Comparison of ENCODE assay signal across 17 cellular contexts in the genomic region with DNA sequence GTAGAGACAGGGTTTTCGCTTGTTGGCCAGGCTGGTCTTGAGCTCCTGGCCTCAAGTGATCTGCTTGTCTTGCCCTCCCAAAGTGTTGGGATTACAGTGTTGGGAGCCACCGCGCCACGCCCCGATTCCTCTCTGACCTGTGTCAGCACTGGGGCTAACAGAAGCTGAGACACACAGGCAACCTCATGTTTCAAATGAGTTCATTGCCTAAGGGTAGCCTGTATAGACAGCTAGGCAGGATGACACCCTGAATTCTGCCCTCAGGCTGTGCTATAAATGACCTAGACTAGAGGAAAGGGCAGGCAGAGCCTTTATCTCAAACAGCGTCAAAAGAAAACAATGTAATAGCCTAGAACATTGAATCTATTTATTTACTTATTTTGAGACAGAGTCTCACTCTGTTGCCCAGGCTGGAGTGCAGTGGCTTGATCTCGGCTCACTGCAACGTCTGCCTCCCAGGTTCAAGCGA. TPM values are rescaled to one million over a fixed set of nuclear protein-coding genes. Genes with fewer than 3 reads are reported as not detected.
DNase-seq lines count a peak whose midpoint lies in the region; ATAC-seq, FAIRE-seq and TF ChIP-seq lines count a peak whose summit lies in the region.
"Had no signal": no experiment of that assay in that cellular context is flagged by ENCODE, and none has a peak within 500 bp of the region (broad histone marks: within the 10 kb centered on the region; RNA-seq: fewer than 3 reads in every experiment).

No MANE protein-coding gene starts in this region.

- DNase-seq in GM13977 (ENCODE audit: low spot score), result peak; percentile 14
- peak; percentile 76 for DNase-seq in PC-3
- peak; percentile 80 for DNase-seq in HepG2 (ENCODE audit: low spot score)
- no peak for DNase-seq in CD4-positive, alpha-beta memory T cell
- no peak for DNase-seq in NCI-H345 (lab: John Stamatoyannopoulos, UW)
- no peak for DNase-seq in kidney glomerular epithelial cell (lab: John Stamatoyannopoulos, UW)
- DNase-seq: activated naive CD4-positive, alpha-beta T cell treated with anti-CD3 and anti-CD28 coated beads for 36 hours; KBM-7; left ventricle myocardium inferior; NCI-H1105 treated with DMSO at 0.1 percent for 48 hours; NCI-H510A; stimulated activated naive CD8-positive, alpha-beta T cell treated with anti-CD3 and anti-CD28 coated beads, Interleukin-15, Interleukin-2, amounts not matched to agents 100 U/mL and 50 U/mL, for 24 hours had no signal

- no peak overlapping the region for H3K4me3 Mint-ChIP-seq in CD4-positive, alpha-beta memory T cell
- H3K4me3 Mint-ChIP-seq: activated naive CD4-positive, alpha-beta T cell treated with anti-CD3 and anti-CD28 coated beads for 36 hours had no signal

- H3K4me1 ChIP-seq in PC-3 (ENCODE audit: insufficient read depth, low read length) (peaks cover 32% of the 10 kb centered on the region), HepG2 (ENCODE audit: insufficient read depth, low read length) (peaks cover 99% of the 10 kb centered on the region), subcutaneous abdominal adipose tissue (ENCODE audit: control insufficient read depth in 5 of 5, insufficient read depth in 5 of 5, low read length in 5 of 5) (peaks cover 0 to 45% (median 33%) of the 10 kb centered on the region in 5 donors)
- peaks cover 14% of the 10 kb centered on the region for H3K4me1 ChIP-seq in CD4-positive, alpha-beta memory T cell (ENCODE audit: insufficient read depth, low read length)

- H3K27ac Mint-ChIP-seq in CD4-positive, alpha-beta memory T cell, result peak overlapping the region in 1 of 7 donors; percentile 48

- peaks cover 0 to 1% of the 10 kb centered on the region in 2 donors for H3K36me3 Mint-ChIP-seq in CD4-positive, alpha-beta memory T cell

- BruUV-seq in PC-3 (replicated peaks; lab: Mats Ljungman, UMichigan) (no TSS peak), HepG2 (replicated peaks; lab: Mats Ljungman, UMichigan) (no TSS peak)

- in situ Hi-C loops in GM13977 (cut with MboI; ENCODE audit: low pct_unique_long_range_greater_than_20kb, low sequenced_read_pairs, unreplicated experiment), result no loop called here
- in situ Hi-C loops in HepG2 (cut with HindIII; ENCODE audit: extremely low pct_ligation_motif_present, low pct_unique_long_range_greater_than_20kb), result no loop called here

- H3K9ac ChIP-seq in PC-3 (ENCODE audit: low read length), result peak overlapping the region; percentile 85
- H3K9ac ChIP-seq in HepG2 (ENCODE audit: insufficient read depth, low read depth, low read length), result peak overlapping the region; percentile 74
- H3K9ac ChIP-seq in subcutaneous abdominal adipose tissue (ENCODE audit: low read length in 5 of 5), result peak overlapping the region in 2 of 5 donors; percentile 42 to 47

- H4K20me1 ChIP-seq in PC-3 (ENCODE audit: low read length), result no peaks in the 10 kb centered on the region
- no peaks in the 10 kb centered on the region for H4K20me1 ChIP-seq in HepG2 (ENCODE audit: insufficient read depth, low read length)

- ATAC-seq in PC-3, result 0 out of 2 replicates have a peak, but pooled peaks have one; percentile 1
- peak; percentile 43 for ATAC-seq in HepG2
- no peak for ATAC-seq in GM21786 (IDR thresholded peaks at IDR 0.05; ENCODE audit: unreplicated experiment)
- ATAC-seq: stimulated activated naive CD8-positive, alpha-beta T cell treated with anti-CD3 and anti-CD28 coated beads, Interleukin-15, Interleukin-2, amounts not matched to agents 100 U/mL and 50 U/mL, for 24 hours had no signal

- H3K36me3 ChIP-seq in PC-3 (ENCODE audit: low read depth, low read length), result no peaks in the 10 kb centered on the region
- H3K36me3 ChIP-seq in HepG2 (replicated peaks in 1 of 2; ENCODE audit: control insufficient read depth in 1 of 2, insufficient read depth in 2 of 2, low read length in 2 of 2), result no peaks in the 10 kb centered on the region
- peaks cover 0 to 27% (median 16%) of the 10 kb centered on the region in 5 donors for H3K36me3 ChIP-seq in subcutaneous abdominal adipose tissue (ENCODE audit: control insufficient read depth in 5 of 5, insufficient read depth in 5 of 5, low read length in 5 of 5)
- H3K36me3 ChIP-seq in CD4-positive, alpha-beta memory T cell (ENCODE audit: insufficient read depth, low read length), result peaks cover 3% of the 10 kb centered on the region

- no peak; the same call in 1 of the 2 replicates for TF ChIP-seq RAD21 in HepG2 (CRISPR knock-in tag; IDR thresholded peaks at IDR 0.05)

- H3K9me2 ChIP-seq in PC-3 (replicated peaks; ENCODE audit: low read length), result no peaks in the 10 kb centered on the region

- H3K9me3 ChIP-seq in PC-3 (ENCODE audit: low read length), result no peaks in the 10 kb centered on the region
- H3K9me3 ChIP-seq in HepG2 (ENCODE audit: low read length), result no peaks in the 10 kb centered on the region
- no peaks in the 10 kb centered on the region for H3K9me3 ChIP-seq in subcutaneous abdominal adipose tissue (ENCODE audit: control insufficient read depth in 5 of 5, low read length in 5 of 5)
- no peaks in the 10 kb centered on the region for H3K9me3 ChIP-seq in CD4-positive, alpha-beta memory T cell (ENCODE audit: control insufficient read depth in 1 of 2, low read length in 2 of 2)
- H3K9me3 ChIP-seq: left ventricle myocardium inferior had no signal

- H3F3A ChIP-seq in PC-3 (ENCODE audit: low read length, unreplicated experiment), result no peaks in the 10 kb centered on the region

- TF ChIP-seq POLR2A in HepG2 (IDR thresholded peaks at IDR 0.05; ENCODE audit: insufficient read depth in 1 of 2, low read depth in 2 of 2, low read length in 2 of 2), result peak in 1 of 2 experiments; percentile 44; a peak in 1 of 4 replicates

- WGBS in HepG2 (ENCODE audit: low lambda C conversion rate), result 3% methylated on average over 9 of the region's 9 CpGs

- H3K4me2 ChIP-seq in PC-3 (ENCODE audit: low read length) (peak overlapping the region; percentile 11), HepG2 (ENCODE audit: low read depth, low read length) (peak overlapping the region; percentile 86)

- FAIRE-seq in HepG2 (lab: Jason Lieb, UNC), result peak; percentile 75
- FAIRE-seq: GM12891 had no signal

- no peaks in the 10 kb centered on the region for H3K9me3 Mint-ChIP-seq in CD4-positive, alpha-beta memory T cell
- H3K9me3 Mint-ChIP-seq: activated naive CD4-positive, alpha-beta T cell treated with anti-CD3 and anti-CD28 coated beads for 36 hours; CD14-positive monocyte had no signal

- CTCF ChIA-PET in PC-3 (lab: Charles Lee), result no interaction called here
- CTCF ChIA-PET in HepG2 (lab: Yijun Ruan, JAX; ENCODE audit: low intra/inter-chr PET ratio, low total read pairs), result no interaction called here
- CTCF ChIA-PET in CD4-positive, alpha-beta memory T cell (lab: Charles Lee; ENCODE audit: partially characterized antibody), result interaction anchor here (1.0 to 2.2 kb wide), 6 partner anchors 10 to 249 kb away, joined by 3 to 11 read pairs (median 6); a partner anchor contains a TSS

- peaks cover 10 to 26% (median 15%) of the 10 kb centered on the region in 4 donors for H3K4me1 Mint-ChIP-seq in CD4-positive, alpha-beta memory T cell

- POLR2A ChIA-PET in PC-3 (lab: Charles Lee; ENCODE audit: unreplicated experiment), result interaction anchor here (0.6 kb wide), 1 partner anchor 79 kb away, joined by 4 read pairs; no protein-coding TSS in a partner anchor
- POLR2A ChIA-PET in HepG2 (lab: Yijun Ruan, JAX), result interaction anchor here (0.7 to 14.3 kb wide), 16 partner anchors 10 to 218 kb away, joined by 3 to 481 read pairs (median 6); a partner anchor contains a TSS
- POLR2A ChIA-PET in CD4-positive, alpha-beta memory T cell (lab: Charles Lee; ENCODE audit: partially characterized antibody), result no interaction called here

- no peak overlapping the region for H2AFZ ChIP-seq in PC-3 (ENCODE audit: low read length)
- no peak overlapping the region for H2AFZ ChIP-seq in HepG2 (ENCODE audit: low read length)

- H3K4me3 ChIP-seq in PC-3 (ENCODE audit: low read length) (no peak overlapping the region), HepG2 (replicated peaks in 1 of 3; ENCODE audit: insufficient read depth in 1 of 3, low read depth in 2 of 3, low read length in 3 of 3) (peak overlapping the region in 1 of 3 experiments; percentile 61; a peak in 3 of 6 replicates), subcutaneous abdominal adipose tissue (ENCODE audit: low read depth in 1 of 5, low read length in 5 of 5) (no peak overlapping the region)
- H3K4me3 ChIP-seq in CD4-positive, alpha-beta memory T cell (ENCODE audit: low read length in 2 of 2), result no peak overlapping the region
- H3K4me3 ChIP-seq: dorsolateral prefrontal cortex, left ventricle myocardium inferior had no signal

- H3K27ac ChIP-seq in PC-3 (ENCODE audit: low read length) (peak overlapping the region; percentile 97), HepG2 (ENCODE audit: extremely low read length, insufficient read depth, low read length) (peak overlapping the region; percentile 94), subcutaneous abdominal adipose tissue (ENCODE audit: low read depth, low read length) (peak overlapping the region; percentile 77)
- no peak overlapping the region for H3K27ac ChIP-seq in CD4-positive, alpha-beta memory T cell (ENCODE audit: low read depth, low read length)
- H3K27ac ChIP-seq: dorsolateral prefrontal cortex, left ventricle myocardium inferior had no signal

- TF ChIP-seq EP300 in HepG2 (IDR thresholded peaks at IDR 0.05; ENCODE audit: low read depth in 2 of 2, low read length in 2 of 2) (0 out of 4 replicates have a peak, but pooled peaks of 1 of the 2 experiments have one; percentile 6), HepG2 (CRISPR knock-in tag; IDR thresholded peaks at IDR 0.05; ENCODE audit: borderline replicate concordance) (no peak)

- TF ChIP-seq CTCF in GM13977 (IDR thresholded peaks at IDR 0.05; ENCODE audit: extremely low read depth, insufficient read depth, missing control alignments) (no peak), PC-3 (conservative IDR thresholded peaks at IDR 0.05; ENCODE audit: low read depth, low read length) (no peak), HepG2 (CRISPR knock-in tag; IDR thresholded peaks at IDR 0.05) (0 out of 2 replicates have a peak, but pooled peaks have one; percentile 8)

- H3K27me3 ChIP-seq in PC-3 (ENCODE audit: low read length) (no peaks in the 10 kb centered on the region), HepG2 (ENCODE audit: control insufficient read depth in 1 of 2, insufficient read depth in 2 of 2, low read length in 2 of 2) (no peaks in the 10 kb centered on the region), subcutaneous abdominal adipose tissue (ENCODE audit: control insufficient read depth in 5 of 5, insufficient read depth in 4 of 5, low read length in 5 of 5) (no peaks in the 10 kb centered on the region)
- no peaks in the 10 kb centered on the region for H3K27me3 ChIP-seq in CD4-positive, alpha-beta memory T cell (ENCODE audit: insufficient read depth, low read length)
- H3K27me3 ChIP-seq: dorsolateral prefrontal cortex had no signal

- intact Hi-C loops in PC-3 (cut with micrococcal nuclease), result no loop called here
- intact Hi-C loops in HepG2 (cut with micrococcal nuclease; ENCODE audit: unreplicated experiment), result loop anchor here (1.0 to 5.0 kb wide), 2 partner anchors 27 to 56 kb away; a partner anchor contains a TSS
- intact Hi-C loops in CD4-positive, alpha-beta memory T cell (cut with micrococcal nuclease), result no loop called here

- H3K27me3 Mint-ChIP-seq in CD4-positive, alpha-beta memory T cell, result no peaks in the 10 kb centered on the region

- H3K79me2 ChIP-seq in PC-3 (ENCODE audit: low read length) (no peaks in the 10 kb centered on the region), HepG2 (ENCODE audit: insufficient read depth, low read length) (no peaks in the 10 kb centered on the region)

RNA-seq across cellular contexts. Expression of a gene that starts 2.3 kb away (rescaled TPM):
- 4.3 and 8.5 TPM in 2 replicates for total RNA-seq in PC-3 (2014; rRNA removed)
- 2.0 and 5.8 TPM in 2 replicates for total RNA-seq in HepG2 (2016; rRNA removed; fragmentation: Illumina TruSeq; extraction: Trizol)
- 1.8 and 2.5 TPM in 2 replicates for total RNA-seq in HepG2 (2016; cell fraction: cytosol; rRNA removed; fragmentation: Illumina TruSeq; extraction: Trizol; ENCODE audit: low read depth)
- 1.6 and 5.0 TPM in 2 replicates for total RNA-seq in HepG2 (2016; cell fraction: insoluble cytoplasmic fraction; rRNA removed; fragmentation: Illumina TruSeq; extraction: Trizol)
- total RNA-seq in HepG2 (2016; cell fraction: membrane; rRNA removed; fragmentation: Illumina TruSeq; extraction: Trizol), result 2.3 TPM in 2 replicates
- 7.8 and 9.0 TPM in 2 replicates for total RNA-seq in HepG2 (2016; cell fraction: nucleus; rRNA removed; fragmentation: Illumina TruSeq; extraction: Trizol)
- polyA plus RNA-seq in HepG2 (2011; rRNA removed), result 11.4 and 18.0 TPM in 2 replicates
- 5.4 and 6.1 TPM in 2 replicates for polyA plus RNA-seq in HepG2 (2011; cell fraction: cytosol; rRNA removed)
- polyA plus RNA-seq in HepG2 (2011; cell fraction: nucleus; rRNA removed), result 90.2 and 107 TPM in 2 replicates
- 10.2 and 11.2 TPM in 2 replicates for polyA plus RNA-seq in HepG2 (2012)
- polyA plus RNA-seq in HepG2 (2016; cell fraction: cytosol; fragmentation: Illumina TruSeq; extraction: Trizol; ENCODE audit: low read depth), result 0.93 and 1.5 TPM in 2 replicates
- 1.1 and 1.4 TPM in 2 replicates for polyA plus RNA-seq in HepG2 (2016; cell fraction: insoluble cytoplasmic fraction; fragmentation: Illumina TruSeq; extraction: Trizol; ENCODE audit: low read depth)
- polyA plus RNA-seq in HepG2 (2016; cell fraction: membrane; fragmentation: Illumina TruSeq; extraction: Trizol; ENCODE audit: low read depth), result 1.8 and 2.0 TPM in 2 replicates
- 29.8 and 32.4 TPM in 2 replicates for polyA plus RNA-seq in HepG2 (2016; cell fraction: nucleus; fragmentation: Illumina TruSeq; extraction: Trizol; ENCODE audit: insufficient read depth, low read depth)
- polyA minus RNA-seq in HepG2 (2011; rRNA and poly(A)+ RNA removed; ENCODE audit: low replicate concordance), result 0.84 and 2.9 TPM in 2 replicates
- polyA minus RNA-seq in HepG2 (2011; cell fraction: cytosol; rRNA and poly(A)+ RNA removed), result 0.62 and 1.3 TPM in 2 replicates
- 4.0 and 7.6 TPM in 2 replicates for polyA minus RNA-seq in HepG2 (2011; cell fraction: nucleus; rRNA and poly(A)+ RNA removed)
- total RNA-seq in CD4-positive, alpha-beta memory T cell, result 1 to 10 TPM; 9.6 to 9.7 TPM
- 1 to 10 TPM; 1.0 to 1.1 TPM for polyA plus RNA-seq in CD4-positive, alpha-beta memory T cell
- polyA plus RNA-seq: CD14-positive monocyte had no signal

RNA-seq across cellular contexts. Expression of a gene that starts 19.3 kb away (rescaled TPM):
- 58.3 and 62.4 TPM in 2 replicates for total RNA-seq in PC-3 (2014; rRNA removed)
- 14.7 and 18.0 TPM in 2 replicates for total RNA-seq in HepG2 (2016; rRNA removed; fragmentation: Illumina TruSeq; extraction: Trizol)
- 26.3 and 36.8 TPM in 2 replicates for total RNA-seq in HepG2 (2016; cell fraction: cytosol; rRNA removed; fragmentation: Illumina TruSeq; extraction: Trizol; ENCODE audit: low read depth)
- total RNA-seq in HepG2 (2016; cell fraction: insoluble cytoplasmic fraction; rRNA removed; fragmentation: Illumina TruSeq; extraction: Trizol), result 13.8 and 19.0 TPM in 2 replicates
- total RNA-seq in HepG2 (2016; cell fraction: membrane; rRNA removed; fragmentation: Illumina TruSeq; extraction: Trizol), result 38.9 and 47.5 TPM in 2 replicates
- total RNA-seq in HepG2 (2016; cell fraction: nucleus; rRNA removed; fragmentation: Illumina TruSeq; extraction: Trizol), result 9.0 and 10.9 TPM in 2 replicates
- 21.3 and 29.4 TPM in 2 replicates for polyA plus RNA-seq in HepG2 (2011; rRNA removed)
- polyA plus RNA-seq in HepG2 (2011; cell fraction: cytosol; rRNA removed), result 20.7 and 26.7 TPM in 2 replicates
- polyA plus RNA-seq in HepG2 (2011; cell fraction: nucleus; rRNA removed), result 68.4 and 69.7 TPM in 2 replicates
- polyA plus RNA-seq in HepG2 (2012), result 17.2 and 19.1 TPM in 2 replicates
- polyA plus RNA-seq in HepG2 (2016; cell fraction: cytosol; fragmentation: Illumina TruSeq; extraction: Trizol; ENCODE audit: low read depth), result 36.8 and 50.4 TPM in 2 replicates
- polyA plus RNA-seq in HepG2 (2016; cell fraction: insoluble cytoplasmic fraction; fragmentation: Illumina TruSeq; extraction: Trizol; ENCODE audit: low read depth), result 17.0 and 17.1 TPM in 2 replicates
- polyA plus RNA-seq in HepG2 (2016; cell fraction: membrane; fragmentation: Illumina TruSeq; extraction: Trizol; ENCODE audit: low read depth), result 37.6 and 44.5 TPM in 2 replicates
- polyA plus RNA-seq in HepG2 (2016; cell fraction: nucleus; fragmentation: Illumina TruSeq; extraction: Trizol; ENCODE audit: insufficient read depth, low read depth), result 23.5 and 24.6 TPM in 2 replicates
- 12.3 and 13.2 TPM in 2 replicates for polyA minus RNA-seq in HepG2 (2011; rRNA and poly(A)+ RNA removed; ENCODE audit: low replicate concordance)
- 3.3 and 7.8 TPM in 2 replicates for polyA minus RNA-seq in HepG2 (2011; cell fraction: cytosol; rRNA and poly(A)+ RNA removed)
- 6.5 and 7.1 TPM in 2 replicates for polyA minus RNA-seq in HepG2 (2011; cell fraction: nucleus; rRNA and poly(A)+ RNA removed)
- 10 to 100 TPM; 10.2 to 16.1 TPM for total RNA-seq in CD4-positive, alpha-beta memory T cell
- polyA plus RNA-seq in CD4-positive, alpha-beta memory T cell, result 10 to 100 TPM; 13.1 to 20.2 TPM

RNA-seq across cellular contexts. Expression of a gene that starts 19.4 kb away (rescaled TPM):
- total RNA-seq in PC-3 (2014; rRNA removed) (63.2 and 74.9 TPM in 2 replicates), HepG2 (2016; rRNA removed; fragmentation: Illumina TruSeq; extraction: Trizol) (120 and 156 TPM in 2 replicates)
- total RNA-seq in HepG2 (2016; cell fraction: cytosol; rRNA removed; fragmentation: Illumina TruSeq; extraction: Trizol; ENCODE audit: low read depth), result 10.7 and 14.1 TPM in 2 replicates
- total RNA-seq in HepG2 (2016; cell fraction: insoluble cytoplasmic fraction; rRNA removed; fragmentation: Illumina TruSeq; extraction: Trizol), result 117 and 150 TPM in 2 replicates
- total RNA-seq in HepG2 (2016; cell fraction: membrane; rRNA removed; fragmentation: Illumina TruSeq; extraction: Trizol), result 29.9 and 30.7 TPM in 2 replicates
- total RNA-seq in HepG2 (2016; cell fraction: nucleus; rRNA removed; fragmentation: Illumina TruSeq; extraction: Trizol), result 86.5 and 102 TPM in 2 replicates
- 84.2 and 86.4 TPM in 2 replicates for polyA plus RNA-seq in HepG2 (2011; rRNA removed)
- 56.8 and 64.7 TPM in 2 replicates for polyA plus RNA-seq in HepG2 (2011; cell fraction: cytosol; rRNA removed)
- 77.2 and 84.5 TPM in 2 replicates for polyA plus RNA-seq in HepG2 (2011; cell fraction: nucleus; rRNA removed)
- 59.6 and 89.0 TPM in 2 replicates for polyA plus RNA-seq in HepG2 (2012)
- polyA plus RNA-seq in HepG2 (2016; cell fraction: cytosol; fragmentation: Illumina TruSeq; extraction: Trizol; ENCODE audit: low read depth), result 5.3 and 5.6 TPM in 2 replicates
- polyA plus RNA-seq in HepG2 (2016; cell fraction: insoluble cytoplasmic fraction; fragmentation: Illumina TruSeq; extraction: Trizol; ENCODE audit: low read depth), result 71.5 and 71.7 TPM in 2 replicates
- 8.6 and 11.1 TPM in 2 replicates for polyA plus RNA-seq in HepG2 (2016; cell fraction: membrane; fragmentation: Illumina TruSeq; extraction: Trizol; ENCODE audit: low read depth)
- polyA plus RNA-seq in HepG2 (2016; cell fraction: nucleus; fragmentation: Illumina TruSeq; extraction: Trizol; ENCODE audit: insufficient read depth, low read depth), result 66.2 and 73.5 TPM in 2 replicates
- polyA minus RNA-seq in HepG2 (2011; rRNA and poly(A)+ RNA removed; ENCODE audit: low replicate concordance), result 73.6 and 303 TPM in 2 replicates
- polyA minus RNA-seq in HepG2 (2011; cell fraction: cytosol; rRNA and poly(A)+ RNA removed), result 201 and 237 TPM in 2 replicates
- 162 and 215 TPM in 2 replicates for polyA minus RNA-seq in HepG2 (2011; cell fraction: nucleus; rRNA and poly(A)+ RNA removed)
- 10 to 100 TPM; 30.4 to 31.7 TPM for total RNA-seq in CD4-positive, alpha-beta memory T cell
- polyA plus RNA-seq in CD4-positive, alpha-beta memory T cell, result 10 to 100 TPM; 10.2 to 14.4 TPM

RNA-seq across cellular contexts. Expression of a gene that starts 28.7 kb away (rescaled TPM):
- 38.8 and 48.3 TPM in 2 replicates for total RNA-seq in PC-3 (2014; rRNA removed)
- 3.6 and 8.2 TPM in 2 replicates for total RNA-seq in HepG2 (2016; rRNA removed; fragmentation: Illumina TruSeq; extraction: Trizol)
- total RNA-seq in HepG2 (2016; cell fraction: cytosol; rRNA removed; fragmentation: Illumina TruSeq; extraction: Trizol; ENCODE audit: low read depth), result 1.1 and 1.8 TPM in 2 replicates
- total RNA-seq in HepG2 (2016; cell fraction: insoluble cytoplasmic fraction; rRNA removed; fragmentation: Illumina TruSeq; extraction: Trizol), result 2.4 and 9.2 TPM in 2 replicates
- total RNA-seq in HepG2 (2016; cell fraction: membrane; rRNA removed; fragmentation: Illumina TruSeq; extraction: Trizol), result 1.1 and 1.4 TPM in 2 replicates
- 8.8 and 9.0 TPM in 2 replicates for total RNA-seq in HepG2 (2016; cell fraction: nucleus; rRNA removed; fragmentation: Illumina TruSeq; extraction: Trizol)
- 2.1 and 4.3 TPM in 2 replicates for polyA plus RNA-seq in HepG2 (2011; rRNA removed)
- 0.99 and 1.4 TPM in 2 replicates for polyA plus RNA-seq in HepG2 (2011; cell fraction: cytosol; rRNA removed)
- polyA plus RNA-seq in HepG2 (2011; cell fraction: nucleus; rRNA removed), result 26.0 and 30.5 TPM in 2 replicates
- polyA plus RNA-seq in HepG2 (2012), result 3.9 and 4.6 TPM in 2 replicates
- polyA plus RNA-seq in HepG2 (2016; cell fraction: cytosol; fragmentation: Illumina TruSeq; extraction: Trizol; ENCODE audit: low read depth), result 0.88 and 1.3 TPM in 2 replicates
- 2.9 and 4.4 TPM in 2 replicates for polyA plus RNA-seq in HepG2 (2016; cell fraction: insoluble cytoplasmic fraction; fragmentation: Illumina TruSeq; extraction: Trizol; ENCODE audit: low read depth)
- 1.0 and 1.6 TPM in 2 replicates for polyA plus RNA-seq in HepG2 (2016; cell fraction: membrane; fragmentation: Illumina TruSeq; extraction: Trizol; ENCODE audit: low read depth)
- 26.6 and 28.0 TPM in 2 replicates for polyA plus RNA-seq in HepG2 (2016; cell fraction: nucleus; fragmentation: Illumina TruSeq; extraction: Trizol; ENCODE audit: insufficient read depth, low read depth)
- polyA minus RNA-seq in HepG2 (2011; rRNA and poly(A)+ RNA removed; ENCODE audit: low replicate concordance), result 3.4 and 3.8 TPM in 2 replicates
- 3.0 TPM in 2 replicates for polyA minus RNA-seq in HepG2 (2011; cell fraction: cytosol; rRNA and poly(A)+ RNA removed)
- polyA minus RNA-seq in HepG2 (2011; cell fraction: nucleus; rRNA and poly(A)+ RNA removed), result 4.9 and 7.6 TPM in 2 replicates
- not detected for total RNA-seq in CD4-positive, alpha-beta memory T cell
- not detected for polyA plus RNA-seq in CD4-positive, alpha-beta memory T cell
- total RNA-seq: left ventricle myocardium inferior had no signal
- polyA plus RNA-seq: CD14-positive monocyte had no signal

RNA-seq across cellular contexts. Expression of a gene that starts 57.5 kb away (rescaled TPM):
- 35.3 and 39.2 TPM in 2 replicates for total RNA-seq in PC-3 (2014; rRNA removed)
- total RNA-seq in HepG2 (2016; rRNA removed; fragmentation: Illumina TruSeq; extraction: Trizol), result 3.5 and 8.1 TPM in 2 replicates
- total RNA-seq in HepG2 (2016; cell fraction: cytosol; rRNA removed; fragmentation: Illumina TruSeq; extraction: Trizol; ENCODE audit: low read depth), result 9.1 and 11.4 TPM in 2 replicates
- 2.6 and 8.5 TPM in 2 replicates for total RNA-seq in HepG2 (2016; cell fraction: insoluble cytoplasmic fraction; rRNA removed; fragmentation: Illumina TruSeq; extraction: Trizol)
- total RNA-seq in HepG2 (2016; cell fraction: membrane; rRNA removed; fragmentation: Illumina TruSeq; extraction: Trizol), result 4.8 and 6.0 TPM in 2 replicates
- total RNA-seq in HepG2 (2016; cell fraction: nucleus; rRNA removed; fragmentation: Illumina TruSeq; extraction: Trizol), result 10.2 TPM in 2 replicates
- polyA plus RNA-seq in HepG2 (2011; rRNA removed), result 2.4 and 2.7 TPM in 2 replicates
- 0.77 and 1.5 TPM in 2 replicates for polyA plus RNA-seq in HepG2 (2011; cell fraction: cytosol; rRNA removed)
- 17.0 and 21.4 TPM in 2 replicates for polyA plus RNA-seq in HepG2 (2011; cell fraction: nucleus; rRNA removed)
- polyA plus RNA-seq in HepG2 (2012), result 1.5 and 1.6 TPM in 2 replicates
- 1.0 and 1.8 TPM in 2 replicates for polyA plus RNA-seq in HepG2 (2016; cell fraction: cytosol; fragmentation: Illumina TruSeq; extraction: Trizol; ENCODE audit: low read depth)
- polyA plus RNA-seq in HepG2 (2016; cell fraction: insoluble cytoplasmic fraction; fragmentation: Illumina TruSeq; extraction: Trizol; ENCODE audit: low read depth), result 1.8 and 3.2 TPM in 2 replicates
- polyA plus RNA-seq in HepG2 (2016; cell fraction: membrane; fragmentation: Illumina TruSeq; extraction: Trizol; ENCODE audit: low read depth), result 1.5 and 2.3 TPM in 2 replicates
- polyA plus RNA-seq in HepG2 (2016; cell fraction: nucleus; fragmentation: Illumina TruSeq; extraction: Trizol; ENCODE audit: insufficient read depth, low read depth), result 19.0 and 21.2 TPM in 2 replicates
- polyA minus RNA-seq in HepG2 (2011; rRNA and poly(A)+ RNA removed; ENCODE audit: low replicate concordance), result 2.2 and 13.0 TPM in 2 replicates
- 1.2 and 2.1 TPM in 2 replicates for polyA minus RNA-seq in HepG2 (2011; cell fraction: cytosol; rRNA and poly(A)+ RNA removed)
- polyA minus RNA-seq in HepG2 (2011; cell fraction: nucleus; rRNA and poly(A)+ RNA removed), result 6.3 and 6.5 TPM in 2 replicates
- 10 to 100 TPM; 39.6 to 42.7 TPM for total RNA-seq in CD4-positive, alpha-beta memory T cell
- 1 to 10 TPM; 3.7 to 4.0 TPM for polyA plus RNA-seq in CD4-positive, alpha-beta memory T cell

Comparison
In these comparisons a context has a peak if more than half of its experiments do, and no peak if none do; other contexts are left out.
1. DNase-seq: peak in GM13977 (single experiment), PC-3 (single experiment) and HepG2 (single experiment); none in CD4-positive, alpha-beta memory T cell (0 of 5), NCI-H345 (single experiment) and kidney glomerular epithelial cell (single experiment).